Comparison of ENCODE assay signal across 1 cellular context in the genomic region with DNA sequence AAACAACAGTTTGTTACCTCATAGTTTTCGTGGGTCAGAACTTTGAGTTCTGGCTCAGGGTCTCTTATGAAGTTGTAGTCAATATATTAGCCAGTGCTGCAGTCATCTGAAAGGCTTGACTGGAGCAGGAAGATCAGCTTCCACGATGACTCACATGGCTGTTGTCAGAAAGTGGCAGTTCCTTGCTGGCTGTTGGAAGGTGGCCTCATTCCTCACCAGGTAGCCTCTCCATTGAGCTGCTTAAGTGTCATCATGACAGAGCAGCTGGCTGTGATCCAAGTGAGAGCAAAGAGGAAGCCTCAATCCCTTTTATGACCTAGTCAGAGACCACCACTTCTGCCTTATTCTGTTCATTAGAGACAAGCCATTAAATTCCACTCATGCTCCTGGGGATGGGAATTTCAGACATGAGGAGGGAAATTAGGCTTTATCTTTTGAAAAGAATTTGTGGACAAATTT.
TF ChIP-seq lines count a peak whose summit lies in the region.

No MANE protein-coding gene starts in this region.

TF ChIP-seq in HepG2, 621 proteins besides CTCF, POLR2A, EP300 and RAD21 (continued from another document and continues in another):
- peak; percentile 40; the same call in 1 of the 2 replicates for TF ChIP-seq ZBTB21 (CRISPR knock-in tag; IDR thresholded peaks at IDR 0.05)
- TF ChIP-seq, protein P1, sequence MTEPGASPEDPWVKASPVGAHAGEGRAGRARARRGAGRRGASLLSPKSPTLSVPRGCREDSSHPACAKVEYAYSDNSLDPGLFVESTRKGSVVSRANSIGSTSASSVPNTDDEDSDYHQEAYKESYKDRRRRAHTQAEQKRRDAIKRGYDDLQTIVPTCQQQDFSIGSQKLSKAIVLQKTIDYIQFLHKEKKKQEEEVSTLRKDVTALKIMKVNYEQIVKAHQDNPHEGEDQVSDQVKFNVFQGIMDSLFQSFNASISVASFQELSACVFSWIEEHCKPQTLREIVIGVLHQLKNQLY (CRISPR knock-in tag; IDR thresholded peaks at IDR 0.05), result no peak
- TF ChIP-seq, protein P2, sequence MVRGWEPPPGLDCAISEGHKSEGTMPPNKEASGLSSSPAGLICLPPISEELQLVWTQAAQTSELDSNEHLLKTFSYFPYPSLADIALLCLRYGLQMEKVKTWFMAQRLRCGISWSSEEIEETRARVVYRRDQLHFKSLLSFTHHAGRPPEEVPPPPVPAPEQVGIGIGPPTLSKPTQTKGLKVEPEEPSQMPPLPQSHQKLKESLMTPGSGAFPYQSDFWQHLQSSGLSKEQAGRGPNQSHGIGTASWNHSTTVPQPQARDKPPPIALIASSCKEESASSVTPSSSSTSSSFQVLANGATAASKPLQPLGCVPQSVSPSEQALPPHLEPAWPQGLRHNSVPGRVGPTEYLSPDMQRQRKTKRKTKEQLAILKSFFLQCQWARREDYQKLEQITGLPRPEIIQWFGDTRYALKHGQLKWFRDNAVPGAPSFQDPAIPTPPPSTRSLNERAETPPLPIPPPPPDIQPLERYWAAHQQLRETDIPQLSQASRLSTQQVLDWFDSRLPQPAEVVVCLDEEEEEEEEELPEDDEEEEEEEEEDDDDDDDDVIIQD (CRISPR knock-in tag; IDR thresholded peaks at IDR 0.05; ENCODE audit: low read depth), result no peak
- TF ChIP-seq YEATS2 (CRISPR knock-in tag; IDR thresholded peaks at IDR 0.05; ENCODE audit: borderline replicate concordance), result peak; percentile 21; the same call in 1 of the 2 replicates
- TF ChIP-seq, protein P3, sequence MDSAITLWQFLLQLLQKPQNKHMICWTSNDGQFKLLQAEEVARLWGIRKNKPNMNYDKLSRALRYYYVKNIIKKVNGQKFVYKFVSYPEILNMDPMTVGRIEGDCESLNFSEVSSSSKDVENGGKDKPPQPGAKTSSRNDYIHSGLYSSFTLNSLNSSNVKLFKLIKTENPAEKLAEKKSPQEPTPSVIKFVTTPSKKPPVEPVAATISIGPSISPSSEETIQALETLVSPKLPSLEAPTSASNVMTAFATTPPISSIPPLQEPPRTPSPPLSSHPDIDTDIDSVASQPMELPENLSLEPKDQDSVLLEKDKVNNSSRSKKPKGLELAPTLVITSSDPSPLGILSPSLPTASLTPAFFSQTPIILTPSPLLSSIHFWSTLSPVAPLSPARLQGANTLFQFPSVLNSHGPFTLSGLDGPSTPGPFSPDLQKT (CRISPR knock-in tag; IDR thresholded peaks at IDR 0.05; ENCODE audit: borderline replicate concordance), result no peak
- no peak for TF ChIP-seq ARHGAP35 (CRISPR knock-in tag; IDR thresholded peaks at IDR 0.05; ENCODE audit: borderline replicate concordance)
- TF ChIP-seq CREB1 (IDR thresholded peaks at IDR 0.05), result 0 out of 2 replicates have a peak, but pooled peaks have one; percentile 22
- peak; percentile 39; the same call in 1 of the 2 replicates for TF ChIP-seq CREB1 (CRISPR knock-in tag; IDR thresholded peaks at IDR 0.05)
- no peak for TF ChIP-seq ZKSCAN1 (IDR thresholded peaks at IDR 0.05; ENCODE audit: low read length)
- TF ChIP-seq ZNF782 (CRISPR knock-in tag; IDR thresholded peaks at IDR 0.05; ENCODE audit: borderline replicate concordance), result no peak
- TF ChIP-seq NRL (CRISPR knock-in tag; IDR thresholded peaks at IDR 0.05; ENCODE audit: borderline replicate concordance), result no peak
- no peak for TF ChIP-seq ZNF737 (CRISPR knock-in tag; IDR thresholded peaks at IDR 0.05; ENCODE audit: borderline replicate concordance)
- TF ChIP-seq, protein P4, sequence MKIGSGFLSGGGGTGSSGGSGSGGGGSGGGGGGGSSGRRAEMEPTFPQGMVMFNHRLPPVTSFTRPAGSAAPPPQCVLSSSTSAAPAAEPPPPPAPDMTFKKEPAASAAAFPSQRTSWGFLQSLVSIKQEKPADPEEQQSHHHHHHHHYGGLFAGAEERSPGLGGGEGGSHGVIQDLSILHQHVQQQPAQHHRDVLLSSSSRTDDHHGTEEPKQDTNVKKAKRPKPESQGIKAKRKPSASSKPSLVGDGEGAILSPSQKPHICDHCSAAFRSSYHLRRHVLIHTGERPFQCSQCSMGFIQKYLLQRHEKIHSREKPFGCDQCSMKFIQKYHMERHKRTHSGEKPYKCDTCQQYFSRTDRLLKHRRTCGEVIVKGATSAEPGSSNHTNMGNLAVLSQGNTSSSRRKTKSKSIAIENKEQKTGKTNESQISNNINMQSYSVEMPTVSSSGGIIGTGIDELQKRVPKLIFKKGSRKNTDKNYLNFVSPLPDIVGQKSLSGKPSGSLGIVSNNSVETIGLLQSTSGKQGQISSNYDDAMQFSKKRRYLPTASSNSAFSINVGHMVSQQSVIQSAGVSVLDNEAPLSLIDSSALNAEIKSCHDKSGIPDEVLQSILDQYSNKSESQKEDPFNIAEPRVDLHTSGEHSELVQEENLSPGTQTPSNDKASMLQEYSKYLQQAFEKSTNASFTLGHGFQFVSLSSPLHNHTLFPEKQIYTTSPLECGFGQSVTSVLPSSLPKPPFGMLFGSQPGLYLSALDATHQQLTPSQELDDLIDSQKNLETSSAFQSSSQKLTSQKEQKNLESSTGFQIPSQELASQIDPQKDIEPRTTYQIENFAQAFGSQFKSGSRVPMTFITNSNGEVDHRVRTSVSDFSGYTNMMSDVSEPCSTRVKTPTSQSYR (CRISPR knock-in tag; IDR thresholded peaks at IDR 0.05; ENCODE audit: borderline replicate concordance), result no peak
- TF ChIP-seq, protein P5, sequence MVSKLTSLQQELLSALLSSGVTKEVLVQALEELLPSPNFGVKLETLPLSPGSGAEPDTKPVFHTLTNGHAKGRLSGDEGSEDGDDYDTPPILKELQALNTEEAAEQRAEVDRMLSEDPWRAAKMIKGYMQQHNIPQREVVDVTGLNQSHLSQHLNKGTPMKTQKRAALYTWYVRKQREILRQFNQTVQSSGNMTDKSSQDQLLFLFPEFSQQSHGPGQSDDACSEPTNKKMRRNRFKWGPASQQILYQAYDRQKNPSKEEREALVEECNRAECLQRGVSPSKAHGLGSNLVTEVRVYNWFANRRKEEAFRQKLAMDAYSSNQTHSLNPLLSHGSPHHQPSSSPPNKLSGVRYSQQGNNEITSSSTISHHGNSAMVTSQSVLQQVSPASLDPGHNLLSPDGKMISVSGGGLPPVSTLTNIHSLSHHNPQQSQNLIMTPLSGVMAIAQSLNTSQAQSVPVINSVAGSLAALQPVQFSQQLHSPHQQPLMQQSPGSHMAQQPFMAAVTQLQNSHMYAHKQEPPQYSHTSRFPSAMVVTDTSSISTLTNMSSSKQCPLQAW (CRISPR knock-in tag; IDR thresholded peaks at IDR 0.05), result no peak
- no peak for TF ChIP-seq ZBTB38 (CRISPR knock-in tag; IDR thresholded peaks at IDR 0.05)
- TF ChIP-seq, protein P6, sequence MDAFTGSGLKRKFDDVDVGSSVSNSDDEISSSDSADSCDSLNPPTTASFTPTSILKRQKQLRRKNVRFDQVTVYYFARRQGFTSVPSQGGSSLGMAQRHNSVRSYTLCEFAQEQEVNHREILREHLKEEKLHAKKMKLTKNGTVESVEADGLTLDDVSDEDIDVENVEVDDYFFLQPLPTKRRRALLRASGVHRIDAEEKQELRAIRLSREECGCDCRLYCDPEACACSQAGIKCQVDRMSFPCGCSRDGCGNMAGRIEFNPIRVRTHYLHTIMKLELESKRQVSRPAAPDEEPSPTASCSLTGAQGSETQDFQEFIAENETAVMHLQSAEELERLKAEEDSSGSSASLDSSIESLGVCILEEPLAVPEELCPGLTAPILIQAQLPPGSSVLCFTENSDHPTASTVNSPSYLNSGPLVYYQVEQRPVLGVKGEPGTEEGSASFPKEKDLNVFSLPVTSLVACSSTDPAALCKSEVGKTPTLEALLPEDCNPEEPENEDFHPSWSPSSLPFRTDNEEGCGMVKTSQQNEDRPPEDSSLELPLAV (CRISPR knock-in tag; conservative IDR thresholded peaks at IDR 0.05; ENCODE audit: low read depth), result no peak
- TF ChIP-seq ZSCAN20 (CRISPR knock-in tag; IDR thresholded peaks at IDR 0.05; ENCODE audit: borderline replicate concordance), result no peak
- no peak for TF ChIP-seq ZMYM4 (CRISPR knock-in tag; IDR thresholded peaks at IDR 0.05)
- TF ChIP-seq ZNF891 (CRISPR knock-in tag; IDR thresholded peaks at IDR 0.05), result no peak
- no peak for TF ChIP-seq ZNF589 (CRISPR knock-in tag; conservative IDR thresholded peaks at IDR 0.05)
- TF ChIP-seq, protein P7, sequence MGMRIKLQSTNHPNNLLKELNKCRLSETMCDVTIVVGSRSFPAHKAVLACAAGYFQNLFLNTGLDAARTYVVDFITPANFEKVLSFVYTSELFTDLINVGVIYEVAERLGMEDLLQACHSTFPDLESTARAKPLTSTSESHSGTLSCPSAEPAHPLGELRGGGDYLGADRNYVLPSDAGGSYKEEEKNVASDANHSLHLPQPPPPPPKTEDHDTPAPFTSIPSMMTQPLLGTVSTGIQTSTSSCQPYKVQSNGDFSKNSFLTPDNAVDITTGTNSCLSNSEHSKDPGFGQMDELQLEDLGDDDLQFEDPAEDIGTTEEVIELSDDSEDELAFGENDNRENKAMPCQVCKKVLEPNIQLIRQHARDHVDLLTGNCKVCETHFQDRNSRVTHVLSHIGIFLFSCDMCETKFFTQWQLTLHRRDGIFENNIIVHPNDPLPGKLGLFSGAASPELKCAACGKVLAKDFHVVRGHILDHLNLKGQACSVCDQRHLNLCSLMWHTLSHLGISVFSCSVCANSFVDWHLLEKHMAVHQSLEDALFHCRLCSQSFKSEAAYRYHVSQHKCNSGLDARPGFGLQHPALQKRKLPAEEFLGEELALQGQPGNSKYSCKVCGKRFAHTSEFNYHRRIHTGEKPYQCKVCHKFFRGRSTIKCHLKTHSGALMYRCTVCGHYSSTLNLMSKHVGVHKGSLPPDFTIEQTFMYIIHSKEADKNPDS (CRISPR knock-in tag; IDR thresholded peaks at IDR 0.05), result no peak
- TF ChIP-seq ZNF672 (CRISPR knock-in tag; IDR thresholded peaks at IDR 0.05), result no peak
- TF ChIP-seq TCF7 (IDR thresholded peaks at IDR 0.05; ENCODE audit: low read depth), result no peak
- TF ChIP-seq, protein P8, sequence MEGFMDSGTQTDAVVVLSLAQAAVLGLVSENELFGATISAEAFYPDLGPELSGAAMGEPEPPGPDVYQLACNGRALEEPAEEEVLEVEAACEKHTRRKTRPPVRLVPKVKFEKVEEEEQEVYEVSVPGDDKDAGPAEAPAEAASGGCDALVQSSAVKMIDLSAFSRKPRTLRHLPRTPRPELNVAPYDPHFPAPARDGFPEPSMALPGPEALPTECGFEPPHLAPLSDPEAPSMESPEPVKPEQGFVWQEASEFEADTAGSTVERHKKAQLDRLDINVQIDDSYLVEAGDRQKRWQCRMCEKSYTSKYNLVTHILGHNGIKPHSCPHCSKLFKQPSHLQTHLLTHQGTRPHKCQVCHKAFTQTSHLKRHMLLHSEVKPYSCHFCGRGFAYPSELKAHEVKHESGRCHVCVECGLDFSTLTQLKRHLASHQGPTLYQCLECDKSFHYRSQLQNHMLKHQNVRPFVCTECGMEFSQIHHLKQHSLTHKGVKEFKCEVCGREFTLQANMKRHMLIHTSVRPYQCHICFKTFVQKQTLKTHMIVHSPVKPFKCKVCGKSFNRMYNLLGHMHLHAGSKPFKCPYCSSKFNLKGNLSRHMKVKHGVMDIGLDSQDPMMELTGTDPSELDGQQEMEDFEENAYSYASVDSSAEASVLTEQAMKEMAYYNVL (CRISPR knock-in tag; IDR thresholded peaks at IDR 0.05; ENCODE audit: borderline replicate concordance), result no peak
- TF ChIP-seq PPARG (CRISPR knock-in tag; conservative IDR thresholded peaks at IDR 0.05), result peak; percentile 56; the same call in 1 of the 2 replicates
- TF ChIP-seq, protein P9, sequence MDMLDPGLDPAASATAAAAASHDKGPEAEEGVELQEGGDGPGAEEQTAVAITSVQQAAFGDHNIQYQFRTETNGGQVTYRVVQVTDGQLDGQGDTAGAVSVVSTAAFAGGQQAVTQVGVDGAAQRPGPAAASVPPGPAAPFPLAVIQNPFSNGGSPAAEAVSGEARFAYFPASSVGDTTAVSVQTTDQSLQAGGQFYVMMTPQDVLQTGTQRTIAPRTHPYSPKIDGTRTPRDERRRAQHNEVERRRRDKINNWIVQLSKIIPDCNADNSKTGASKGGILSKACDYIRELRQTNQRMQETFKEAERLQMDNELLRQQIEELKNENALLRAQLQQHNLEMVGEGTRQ (IDR thresholded peaks at IDR 0.05; ENCODE audit: low read depth, low read length), result no peak
- TF ChIP-seq, protein P9 (CRISPR knock-in tag; IDR thresholded peaks at IDR 0.05; ENCODE audit: borderline replicate concordance), result no peak
- no peak for TF ChIP-seq SOX13 (IDR thresholded peaks at IDR 0.05)
- TF ChIP-seq SOX13 (CRISPR knock-in tag; conservative IDR thresholded peaks at IDR 0.05 in 1 of 2, IDR thresholded peaks at IDR 0.05 in 1 of 2), result no peak
- no peak for TF ChIP-seq ZNF484 (CRISPR knock-in tag; IDR thresholded peaks at IDR 0.05; ENCODE audit: borderline replicate concordance, low read depth)
- TF ChIP-seq MED8 (CRISPR knock-in tag; IDR thresholded peaks at IDR 0.05; ENCODE audit: insufficient replicate concordance), result no peak
- no peak for TF ChIP-seq ZNF629 (CRISPR knock-in tag; conservative IDR thresholded peaks at IDR 0.05)
- no peak for TF ChIP-seq ZFP36L2 (CRISPR knock-in tag; IDR thresholded peaks at IDR 0.05)
- TF ChIP-seq FOSL1 (CRISPR knock-in tag; IDR thresholded peaks at IDR 0.05; ENCODE audit: borderline replicate concordance), result 0 out of 2 replicates have a peak, but pooled peaks have one; percentile 19
- TF ChIP-seq, protein P10, sequence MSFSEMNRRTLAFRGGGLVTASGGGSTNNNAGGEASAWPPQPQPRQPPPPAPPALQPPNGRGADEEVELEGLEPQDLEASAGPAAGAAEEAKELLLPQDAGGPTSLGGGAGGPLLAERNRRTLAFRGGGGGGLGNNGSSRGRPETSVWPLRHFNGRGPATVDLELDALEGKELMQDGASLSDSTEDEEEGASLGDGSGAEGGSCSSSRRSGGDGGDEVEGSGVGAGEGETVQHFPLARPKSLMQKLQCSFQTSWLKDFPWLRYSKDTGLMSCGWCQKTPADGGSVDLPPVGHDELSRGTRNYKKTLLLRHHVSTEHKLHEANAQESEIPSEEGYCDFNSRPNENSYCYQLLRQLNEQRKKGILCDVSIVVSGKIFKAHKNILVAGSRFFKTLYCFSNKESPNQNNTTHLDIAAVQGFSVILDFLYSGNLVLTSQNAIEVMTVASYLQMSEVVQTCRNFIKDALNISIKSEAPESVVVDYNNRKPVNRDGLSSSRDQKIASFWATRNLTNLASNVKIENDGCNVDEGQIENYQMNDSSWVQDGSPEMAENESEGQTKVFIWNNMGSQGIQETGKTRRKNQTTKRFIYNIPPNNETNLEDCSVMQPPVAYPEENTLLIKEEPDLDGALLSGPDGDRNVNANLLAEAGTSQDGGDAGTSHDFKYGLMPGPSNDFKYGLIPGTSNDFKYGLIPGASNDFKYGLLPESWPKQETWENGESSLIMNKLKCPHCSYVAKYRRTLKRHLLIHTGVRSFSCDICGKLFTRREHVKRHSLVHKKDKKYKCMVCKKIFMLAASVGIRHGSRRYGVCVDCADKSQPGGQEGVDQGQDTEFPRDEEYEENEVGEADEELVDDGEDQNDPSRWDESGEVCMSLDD (CRISPR knock-in tag; IDR thresholded peaks at IDR 0.05; ENCODE audit: borderline replicate concordance), result no peak
- no peak for TF ChIP-seq TAF15 (IDR thresholded peaks at IDR 0.05; ENCODE audit: low read depth, low read length, poor library complexity, severe bottlenecking)
- TF ChIP-seq TEAD3 (CRISPR knock-in tag; optimal IDR thresholded peaks at IDR 0.05; ENCODE audit: borderline replicate concordance), result peak; percentile 20
- TF ChIP-seq WIZ (CRISPR knock-in tag; IDR thresholded peaks at IDR 0.05), result no peak
- peak; percentile 25; the same call in 1 of the 2 replicates for TF ChIP-seq CREM (IDR thresholded peaks at IDR 0.05)
- no peak for TF ChIP-seq CREM (CRISPR knock-in tag; IDR thresholded peaks at IDR 0.05)
